ENCODE assay signal across 9 cellular contexts in genomic region chr4:8441499-8442091, GRCh38. TPM values are rescaled to one million over a fixed set of nuclear protein-coding genes. Genes with fewer than 3 reads are reported as not detected.
DNase-seq lines count a peak whose midpoint lies in the region; FAIRE-seq and TF ChIP-seq lines count a peak whose summit lies in the region.
"Had no signal": no experiment of that assay in that cellular context is flagged by ENCODE, and none has a peak within 500 bp of the region (broad histone marks: within the 10 kb centered on the region; RNA-seq: fewer than 3 reads in every experiment).

No MANE protein-coding gene starts in this region.

- peak overlapping the region; percentile 68 for H3K27ac Mint-ChIP-seq in osteocyte (ENCODE audit: unreplicated experiment)

- H3K4me1 Mint-ChIP-seq in osteocyte (ENCODE audit: unreplicated experiment) = peaks cover 51% of the 10 kb centered on the region

- H3K27ac ChIP-seq in DOHH2 (ENCODE audit: low read depth, low read length) = no peak overlapping the region
- peak overlapping the region; percentile 99 for H3K27ac ChIP-seq in epithelial cell of prostate

- H4K20me1 ChIP-seq in DOHH2 (ENCODE audit: control insufficient read depth, insufficient read depth, low read depth, low read length) = peaks cover 13% of the 10 kb centered on the region; the same call in 1 of the 2 replicates

- no peaks in the 10 kb centered on the region for H3K9me3 ChIP-seq in DOHH2 (ENCODE audit: control insufficient read depth, insufficient read depth, low read length)

- no peak for TF ChIP-seq CTCF in DOHH2 (IDR thresholded peaks at IDR 0.05; ENCODE audit: low read depth, low read length, poor library complexity, severe bottlenecking)
- TF ChIP-seq CTCF in osteocyte (IDR thresholded peaks at IDR 0.05) = no peak

- no peaks in the 10 kb centered on the region for H3K27me3 Mint-ChIP-seq in osteocyte (ENCODE audit: unreplicated experiment)

- DNase-seq in OCI-M1 (lab: John Stamatoyannopoulos, UW) (peak; percentile 7), epithelial cell of prostate (ENCODE audit: low read depth, low spot score) (no peak), osteocyte (ENCODE audit: extremely low spot score, unreplicated experiment) (no peak), NCI-H1048 (lab: John Stamatoyannopoulos, UW) (no peak), urothelium cell line (ENCODE audit: low spot score) (no peak), H4 (ENCODE audit: low spot score) (no peak), NCI-H774 (lab: John Stamatoyannopoulos, UW) (no peak)
- DNase-seq: GOT3 had no signal

- H3K4me2 ChIP-seq in DOHH2 (ENCODE audit: low read length) = peak overlapping the region; percentile 96

- H3K9me2 ChIP-seq in DOHH2 (replicated peaks; ENCODE audit: control insufficient read depth, low read length) = no peaks in the 10 kb centered on the region

- no peaks in the 10 kb centered on the region for H3K9me3 Mint-ChIP-seq in osteocyte (ENCODE audit: unreplicated experiment)

- no peaks in the 10 kb centered on the region for H3F3A ChIP-seq in DOHH2 (ENCODE audit: control insufficient read depth, insufficient read depth)

- peak overlapping the region; percentile 93 for H3K4me3 ChIP-seq in DOHH2 (ENCODE audit: low read length)

- no peaks in the 10 kb centered on the region for H3K27me3 ChIP-seq in DOHH2 (ENCODE audit: control insufficient read depth, low read length)

- peak overlapping the region; percentile 87 for H3K4me3 Mint-ChIP-seq in osteocyte (ENCODE audit: unreplicated experiment)

- no peak for FAIRE-seq in urothelium cell line (lab: Jason Lieb, UNC)

- peaks cover 42% of the 10 kb centered on the region for H3K4me1 ChIP-seq in DOHH2 (ENCODE audit: control insufficient read depth, low read length)

- H3K36me3 ChIP-seq in DOHH2 (ENCODE audit: control insufficient read depth, low read length) = peaks cover 22% of the 10 kb centered on the region

- H3K79me2 ChIP-seq in DOHH2 (ENCODE audit: control insufficient read depth, low read length) = peaks cover 96% of the 10 kb centered on the region

- H3K36me3 Mint-ChIP-seq in osteocyte (ENCODE audit: unreplicated experiment) = peaks cover 3% of the 10 kb centered on the region

RNA-seq across cellular contexts. Expression of gene TRMT44, which starts 1.0 kb away (rescaled TPM):
- 20.4 and 24.5 TPM in 2 replicates for total RNA-seq in osteocyte
- 9.4 and 9.6 TPM in 2 replicates for total RNA-seq in H4 (2014; rRNA removed; shearing (Covaris generic))

RNA-seq across cellular contexts. Expression of gene ACOX3, which starts 1.1 kb away (rescaled TPM):
- total RNA-seq in osteocyte = 25.2 and 25.9 TPM in 2 replicates
- total RNA-seq in H4 (2014; rRNA removed; shearing (Covaris generic)) = 19.3 and 23.4 TPM in 2 replicates
